ENCODE assay signal across 1 cellular context in the genomic region with DNA sequence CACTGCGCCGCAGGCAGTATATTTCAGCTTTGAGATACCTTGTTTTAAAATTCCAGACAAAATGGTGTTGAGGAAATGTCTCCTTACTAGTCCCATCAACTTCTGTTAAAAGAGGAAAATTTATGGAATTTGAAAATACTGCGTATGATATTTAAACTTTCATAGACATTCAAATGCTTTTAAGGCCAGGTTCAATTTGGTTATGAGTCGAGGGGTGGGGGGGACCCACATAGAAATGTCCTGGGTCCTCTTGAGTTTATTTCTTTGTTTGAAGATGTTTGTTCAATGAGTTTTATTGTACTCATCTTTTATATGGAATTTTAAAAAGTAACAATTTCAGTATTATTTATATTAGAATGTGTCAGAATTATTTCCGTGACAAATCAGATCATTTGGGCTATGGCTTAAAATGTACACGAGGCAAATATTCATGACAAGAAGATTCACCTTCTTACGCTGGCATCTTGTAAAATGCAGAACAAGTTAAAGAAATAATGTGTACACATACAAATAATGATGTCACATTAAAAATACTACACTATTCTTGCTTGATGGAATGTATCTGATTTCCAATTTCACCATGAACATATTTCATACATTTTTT.
TF ChIP-seq lines count a peak whose summit lies in the region.

No MANE protein-coding gene starts in this region.

TF ChIP-seq in liver, 16 proteins besides CTCF, POLR2A, EP300 and RAD21 (continued from another document):
- TF ChIP-seq EGR1 (IDR thresholded peaks at IDR 0.05; ENCODE audit: low read depth in 2 of 2): no peak
